Comparison of ENCODE assay signal across 1 cellular context in the genomic region with DNA sequence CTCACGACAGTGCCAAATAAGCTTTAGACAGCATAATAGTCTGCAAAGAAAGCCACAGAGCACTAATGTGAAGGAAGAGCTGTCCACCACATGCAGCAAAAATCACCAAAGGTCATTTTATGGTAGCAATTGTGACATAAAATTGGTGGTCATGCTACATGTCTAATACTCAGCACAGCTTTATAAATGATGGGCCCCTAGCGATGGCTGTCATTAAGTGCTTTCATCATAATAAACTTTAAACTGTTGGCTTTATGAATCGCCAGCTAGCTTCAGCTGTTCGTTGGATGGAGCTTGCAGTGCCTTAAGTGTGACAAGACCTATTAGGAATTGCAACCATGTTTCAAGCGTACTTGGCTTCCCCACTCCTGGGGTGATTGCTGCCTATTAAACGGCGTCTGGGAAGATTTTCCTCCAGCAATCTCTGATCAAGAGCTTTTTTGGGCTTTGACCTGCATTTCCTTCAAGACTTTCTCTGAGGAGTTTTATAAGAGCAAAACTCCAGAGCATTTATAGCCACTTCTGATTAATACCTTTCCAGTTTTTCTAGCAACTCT.
TF ChIP-seq lines count a peak whose summit lies in the region.

No MANE protein-coding gene starts in this region.

TF ChIP-seq in H1, 55 proteins besides CTCF, POLR2A, EP300 and RAD21:
- TF ChIP-seq SP4 (IDR thresholded peaks at IDR 0.05; ENCODE audit: low read length) (no peak), POU5F1 (IDR thresholded peaks at IDR 0.05; ENCODE audit: low read depth, low read length) (no peak), CREB1 (IDR thresholded peaks at IDR 0.05) (no peak), JUN (IDR thresholded peaks at IDR 0.05; ENCODE audit: low read depth, low read length) (no peak), NRF1 (IDR thresholded peaks at IDR 0.05; ENCODE audit: low read depth, low read length) (no peak), POLR2AphosphoS5 (IDR thresholded peaks at IDR 0.05; ENCODE audit: low read depth, low read length) (no peak), YY1 (IDR thresholded peaks at IDR 0.05; ENCODE audit: low read depth, low read length) (no peak), MAFK (IDR thresholded peaks at IDR 0.05; ENCODE audit: low read depth, low read length) (no peak), NANOG (IDR thresholded peaks at IDR 0.05; ENCODE audit: insufficient read depth, low read depth, low read length, poor library complexity, severe bottlenecking) (no peak)
TF ChIP-seq in H1: peak in this region for 0.
